Comparison of ENCODE assay signal across 16 cellular contexts in genomic region chr3:33023176-33024136, GRCh38.
A peak's percentile ranks its signal among the peaks of the same experiment; 100 is the strongest.
DNase-seq lines count a peak whose midpoint lies in the region; ATAC-seq, FAIRE-seq and TF ChIP-seq lines count a peak whose summit lies in the region.
"Had no signal": no experiment of that assay in that cellular context is flagged by ENCODE, and none has a peak within 500 bp of the region (broad histone marks: within the 10 kb centered on the region; RNA-seq: fewer than 3 reads in every experiment).

No MANE protein-coding gene starts in this region.

- no peak for DNase-seq in activated T-cell treated with anti-CD3 and anti-CD28 coated beads, Interleukin-2, amount 50 U/mL, for 4 hours
- no peak for DNase-seq in activated T-cell treated with anti-CD3 and anti-CD28 coated beads, Interleukin-2, amount 50 U/mL, for 48 hours
- peak in 1 of 2 experiments; percentile 84 for DNase-seq in PC-9
- DNase-seq in K562 (ENCODE audit: extremely low read depth in 1 of 4, low spot score in 3 of 4) = no peak
- no peak for DNase-seq in stimulated activated effector memory CD8-positive, alpha-beta T cell treated with anti-CD3 and anti-CD28 coated beads, Interleukin-12 subunit alpha, Interleukin-12 subunit beta, amount 100 ng/mL, for 72 hours (ENCODE audit: low spot score in 2 of 2)
- DNase-seq in breast epithelium (ENCODE audit: low spot score in 2 of 2) = no peak
- no peak for DNase-seq in T1000 (lab: John Stamatoyannopoulos, UW)
- DNase-seq in DMS79 (lab: John Stamatoyannopoulos, UW) = no peak
- DNase-seq: activated CD4-positive, alpha-beta T cell treated with anti-CD3 and anti-CD28 coated beads, Interleukin-2, amount 50 U/mL, for 1 hour; COR-L47; GF-D8; GOT3; islet precursor cell; NCI-H1930; T-helper 9 cell had no signal

- peaks cover 58% of the 10 kb centered on the region for H3K4me1 Mint-ChIP-seq in activated T-cell treated with anti-CD3 and anti-CD28 coated beads, Interleukin-2, amount 50 U/mL, for 4 hours (ENCODE audit: low read depth)
- peaks cover 26% of the 10 kb centered on the region for H3K4me1 Mint-ChIP-seq in stimulated activated effector memory CD8-positive, alpha-beta T cell treated with anti-CD3 and anti-CD28 coated beads, Interleukin-12 subunit alpha, Interleukin-12 subunit beta, amount 100 ng/mL, for 72 hours

- H3K9ac ChIP-seq in K562 (ENCODE audit: insufficient read depth in 1 of 2, low read depth in 2 of 2, low read length in 2 of 2) = no peak overlapping the region
- H3K9ac ChIP-seq: neural progenitor cell had no signal

- peaks cover 11% of the 10 kb centered on the region; the same call in 1 of the 2 replicates for H3K4me1 ChIP-seq in PC-9 (replicated peaks; ENCODE audit: insufficient read depth)
- peaks cover 0 to 3% of the 10 kb centered on the region in 2 experiments; a peak in 1 of 5 replicates for H3K4me1 ChIP-seq in K562 (replicated peaks in 1 of 2; ENCODE audit: control insufficient read depth in 2 of 2, insufficient read depth in 2 of 2, low read length in 2 of 2)
- H3K4me1 ChIP-seq in breast epithelium = no peaks in the 10 kb centered on the region

- POLR2A ChIA-PET in PC-9 (lab: Charles Lee; ENCODE audit: unreplicated experiment) = no interaction called here
- POLR2A ChIA-PET in K562 (lab: Yijun Ruan, JAX) = interaction anchor here (0.7 to 0.9 kb wide), 2 partner anchors 12 to 19 kb away, joined by 3 read pairs; no protein-coding TSS in a partner anchor

- H3K27ac ChIP-seq in PC-9 (peak overlapping the region; percentile 12; the same call in 1 of the 2 replicates), K562 (ENCODE audit: extremely low read depth, low read depth, low read length) (no peak overlapping the region), breast epithelium (no peak overlapping the region)
- H3K27ac ChIP-seq: neural progenitor cell had no signal

- H3K36me3 ChIP-seq in PC-9 (ENCODE audit: low read depth) (no peaks in the 10 kb centered on the region), K562 (ENCODE audit: control insufficient read depth, insufficient read depth, low read length) (peaks cover 42% of the 10 kb centered on the region; the same call in 2 of the 3 replicates), breast epithelium (no peaks in the 10 kb centered on the region)
- H3K36me3 ChIP-seq: neural progenitor cell had no signal

- CTCF ChIA-PET in PC-9 (lab: Charles Lee) = no interaction called here
- CTCF ChIA-PET in K562 (lab: Yijun Ruan, JAX; ENCODE audit: low intra/inter-chr PET ratio) = no interaction called here

- H3K9me3 ChIP-seq in PC-9 (ENCODE audit: insufficient read depth, low read depth) (no peaks in the 10 kb centered on the region), K562 (replicated peaks; ENCODE audit: control insufficient read depth, insufficient read depth, low read depth, low read length) (no peaks in the 10 kb centered on the region), breast epithelium (no peaks in the 10 kb centered on the region)

- in situ Hi-C loops in K562 (cut with MboI) = no loop called here

- H3K9me3 Mint-ChIP-seq in activated T-cell treated with anti-CD3 and anti-CD28 coated beads, Interleukin-2, amount 50 U/mL, for 4 hours = no peaks in the 10 kb centered on the region
- H3K9me3 Mint-ChIP-seq in stimulated activated effector memory CD8-positive, alpha-beta T cell treated with anti-CD3 and anti-CD28 coated beads, Interleukin-12 subunit alpha, Interleukin-12 subunit beta, amount 100 ng/mL, for 72 hours = no peaks in the 10 kb centered on the region
- H3K9me3 Mint-ChIP-seq: neural progenitor cell had no signal

- no peak for TF ChIP-seq EP300 in K562 (IDR thresholded peaks at IDR 0.05; ENCODE audit: low read length)

- peaks cover 26% of the 10 kb centered on the region for H3K36me3 Mint-ChIP-seq in activated T-cell treated with anti-CD3 and anti-CD28 coated beads, Interleukin-2, amount 50 U/mL, for 4 hours (ENCODE audit: insufficient read depth)
- H3K36me3 Mint-ChIP-seq in stimulated activated effector memory CD8-positive, alpha-beta T cell treated with anti-CD3 and anti-CD28 coated beads, Interleukin-12 subunit alpha, Interleukin-12 subunit beta, amount 100 ng/mL, for 72 hours = peaks cover 62% of the 10 kb centered on the region

- H3K79me2 ChIP-seq in PC-9 (ENCODE audit: low read depth) = no peaks in the 10 kb centered on the region
- no peaks in the 10 kb centered on the region for H3K79me2 ChIP-seq in K562 (ENCODE audit: control insufficient read depth, insufficient read depth, low read length)

- peak overlapping the region; percentile 49 for H3K4me3 Mint-ChIP-seq in activated T-cell treated with anti-CD3 and anti-CD28 coated beads, Interleukin-2, amount 50 U/mL, for 4 hours
- H3K4me3 Mint-ChIP-seq in stimulated activated effector memory CD8-positive, alpha-beta T cell treated with anti-CD3 and anti-CD28 coated beads, Interleukin-12 subunit alpha, Interleukin-12 subunit beta, amount 100 ng/mL, for 72 hours = peak overlapping the region; percentile 3
- H3K4me3 Mint-ChIP-seq: neural progenitor cell had no signal

- FAIRE-seq in K562 (lab: Jason Lieb, UNC) = no peak

- H4K20me1 ChIP-seq in PC-9 (ENCODE audit: insufficient read depth) = no peaks in the 10 kb centered on the region
- no peaks in the 10 kb centered on the region for H4K20me1 ChIP-seq in K562 (replicated peaks; ENCODE audit: control insufficient read depth, insufficient read depth, low read length)

- H3K4me3 ChIP-seq in PC-9 = no peak overlapping the region
- no peak overlapping the region for H3K4me3 ChIP-seq in K562
- no peak overlapping the region for H3K4me3 ChIP-seq in breast epithelium
- H3K4me3 ChIP-seq: neural progenitor cell had no signal

- ATAC-seq in activated T-cell treated with anti-CD3 and anti-CD28 coated beads, Interleukin-2, amount 50 U/mL, for 4 hours = peak; percentile 81
- no peak for ATAC-seq in K562
- peak; percentile 91 for ATAC-seq in stimulated activated effector memory CD8-positive, alpha-beta T cell treated with anti-CD3 and anti-CD28 coated beads, Interleukin-12 subunit alpha, Interleukin-12 subunit beta, amount 100 ng/mL, for 72 hours

- H3F3A ChIP-seq in PC-9 (ENCODE audit: insufficient read depth, low read depth) = peaks cover 8% of the 10 kb centered on the region; the same call in 1 of the 2 replicates

- no peaks in the 10 kb centered on the region for H3K9me1 ChIP-seq in K562 (ENCODE audit: control insufficient read depth, insufficient read depth, low read length)

- no peaks in the 10 kb centered on the region for H3K27me3 ChIP-seq in PC-9 (ENCODE audit: insufficient read depth, low read depth)
- no peaks in the 10 kb centered on the region for H3K27me3 ChIP-seq in K562 (ENCODE audit: control insufficient read depth in 2 of 2, insufficient read depth in 2 of 2, low read length in 2 of 2)
- H3K27me3 ChIP-seq in breast epithelium = no peaks in the 10 kb centered on the region
- H3K27me3 ChIP-seq: neural progenitor cell had no signal

- intact Hi-C loops in PC-9 (cut with micrococcal nuclease; ENCODE audit: unreplicated experiment) = loop anchor here (5.0 kb wide), 1 partner anchor 349 kb away; no protein-coding TSS in a partner anchor
- intact Hi-C loops in K562 (cut with micrococcal nuclease) = no loop called here
- intact Hi-C loops in breast epithelium (cut with DNase I; ENCODE audit: low total_unique reads) = no loop called here

- TF ChIP-seq CTCF in PC-9 (conservative IDR thresholded peaks at IDR 0.05) (peak; percentile 21; the same call in 1 of the 2 replicates), K562 (IDR thresholded peaks at IDR 0.05 in 2 of 3, conservative IDR thresholded peaks at IDR 0.05 in 1 of 3; ENCODE audit: insufficient read depth in 2 of 3, low read depth in 1 of 3, low read length in 3 of 3) (no peak), breast epithelium (IDR thresholded peaks at IDR 0.05) (no peak)

- TF ChIP-seq POLR2A in K562 (conservative IDR thresholded peaks at IDR 0.05) (no peak), breast epithelium (IDR thresholded peaks at IDR 0.05) (no peak)

- 86% methylated on average over 7 of the region's 7 CpGs for WGBS in K562 (ENCODE audit: insufficient coverage, low coverage, missing lambda C conversion rate)

- no peak overlapping the region for H2AFZ ChIP-seq in PC-9
- H2AFZ ChIP-seq in K562 (ENCODE audit: low read depth, low read length) = no peak overlapping the region
- H2AFZ ChIP-seq: neural progenitor cell had no signal

- H3K9me2 ChIP-seq in PC-9 (ENCODE audit: insufficient read depth) = no peaks in the 10 kb centered on the region

- H3K27me3 Mint-ChIP-seq in activated T-cell treated with anti-CD3 and anti-CD28 coated beads, Interleukin-2, amount 50 U/mL, for 4 hours (ENCODE audit: low read depth) = no peaks in the 10 kb centered on the region

- peak overlapping the region; percentile 82 for H3K27ac Mint-ChIP-seq in stimulated activated effector memory CD8-positive, alpha-beta T cell treated with anti-CD3 and anti-CD28 coated beads, Interleukin-12 subunit alpha, Interleukin-12 subunit beta, amount 100 ng/mL, for 72 hours
- H3K27ac Mint-ChIP-seq: neural progenitor cell had no signal

- H3K4me2 ChIP-seq in PC-9 (no peak overlapping the region), K562 (ENCODE audit: insufficient read depth, low read length) (no peak overlapping the region)
- H3K4me2 ChIP-seq: neural progenitor cell had no signal

- BruUV-seq in PC-9 (replicated peaks; lab: Mats Ljungman, UMichigan) = no TSS peak
- BruUV-seq in K562 (replicated peaks; lab: Mats Ljungman, UMichigan) = no TSS peak

- no peak for TF ChIP-seq RAD21 in K562 (CRISPR knock-in tag; conservative IDR thresholded peaks at IDR 0.05 in 1 of 2, IDR thresholded peaks at IDR 0.05 in 1 of 2)

TF ChIP-seq in K562, 482 proteins besides CTCF, POLR2A, EP300 and RAD21:
- TF ChIP-seq ZNF24 (IDR thresholded peaks at IDR 0.05) = no peak
- 0 out of 2 replicates have a peak, but pooled peaks have one; percentile 31 for TF ChIP-seq SFPQ (IDR thresholded peaks at IDR 0.05; ENCODE audit: low read depth, low read length)
- TF ChIP-seq RB1 (IDR thresholded peaks at IDR 0.05; ENCODE audit: low read depth) = no peak
- no peak for TF ChIP-seq IRF2 (CRISPR knock-in tag; IDR thresholded peaks at IDR 0.05)
- no peak for TF ChIP-seq BRF1 (IDR thresholded peaks at IDR 0.05; ENCODE audit: borderline replicate concordance, extremely low read depth, insufficient read length)
